Comparison of ENCODE assay signal across 1 cellular context in the genomic region with DNA sequence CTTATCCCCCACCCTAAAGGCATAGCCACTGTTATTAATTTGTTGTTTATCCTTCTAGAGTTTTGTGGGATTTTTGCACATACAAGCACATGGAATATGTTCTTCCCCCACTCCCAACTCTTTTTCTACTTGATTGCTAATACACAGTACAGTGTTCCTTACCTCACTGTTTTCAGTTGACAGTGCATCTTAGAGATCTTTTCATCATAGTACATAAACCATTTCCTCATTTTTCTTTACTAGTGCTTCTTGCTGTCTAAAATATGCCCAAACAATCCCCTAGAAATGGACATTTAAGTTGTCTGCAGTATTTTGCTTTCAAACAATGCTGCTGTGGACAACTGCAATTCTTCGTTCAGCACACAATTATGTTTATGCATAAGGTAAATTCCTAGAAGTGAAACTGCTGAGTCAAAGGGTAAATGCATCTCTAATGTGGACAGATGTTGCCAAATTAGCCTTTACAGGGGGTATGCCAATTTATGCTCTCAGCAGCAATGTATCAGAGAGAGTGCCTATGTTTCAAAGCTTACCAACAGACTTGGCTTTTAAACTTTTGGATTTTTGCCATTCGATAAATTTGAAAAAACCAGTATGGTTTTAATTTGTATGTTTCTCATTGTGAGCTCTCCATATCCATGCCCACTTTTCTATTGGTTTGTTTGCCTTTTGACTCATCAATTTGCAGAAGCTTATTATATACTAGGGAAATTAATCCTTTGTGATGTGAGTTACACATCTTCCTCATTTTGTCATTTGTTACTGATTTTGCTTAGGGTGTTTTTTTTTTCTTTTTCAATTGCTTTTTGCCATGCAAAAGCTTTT.
TF ChIP-seq lines count a peak whose summit lies in the region.

No MANE protein-coding gene starts in this region.

TF ChIP-seq in GM12878, 131 proteins besides CTCF, POLR2A, EP300 and RAD21 (continued from another document and continues in another):
- TF ChIP-seq, protein P1, sequence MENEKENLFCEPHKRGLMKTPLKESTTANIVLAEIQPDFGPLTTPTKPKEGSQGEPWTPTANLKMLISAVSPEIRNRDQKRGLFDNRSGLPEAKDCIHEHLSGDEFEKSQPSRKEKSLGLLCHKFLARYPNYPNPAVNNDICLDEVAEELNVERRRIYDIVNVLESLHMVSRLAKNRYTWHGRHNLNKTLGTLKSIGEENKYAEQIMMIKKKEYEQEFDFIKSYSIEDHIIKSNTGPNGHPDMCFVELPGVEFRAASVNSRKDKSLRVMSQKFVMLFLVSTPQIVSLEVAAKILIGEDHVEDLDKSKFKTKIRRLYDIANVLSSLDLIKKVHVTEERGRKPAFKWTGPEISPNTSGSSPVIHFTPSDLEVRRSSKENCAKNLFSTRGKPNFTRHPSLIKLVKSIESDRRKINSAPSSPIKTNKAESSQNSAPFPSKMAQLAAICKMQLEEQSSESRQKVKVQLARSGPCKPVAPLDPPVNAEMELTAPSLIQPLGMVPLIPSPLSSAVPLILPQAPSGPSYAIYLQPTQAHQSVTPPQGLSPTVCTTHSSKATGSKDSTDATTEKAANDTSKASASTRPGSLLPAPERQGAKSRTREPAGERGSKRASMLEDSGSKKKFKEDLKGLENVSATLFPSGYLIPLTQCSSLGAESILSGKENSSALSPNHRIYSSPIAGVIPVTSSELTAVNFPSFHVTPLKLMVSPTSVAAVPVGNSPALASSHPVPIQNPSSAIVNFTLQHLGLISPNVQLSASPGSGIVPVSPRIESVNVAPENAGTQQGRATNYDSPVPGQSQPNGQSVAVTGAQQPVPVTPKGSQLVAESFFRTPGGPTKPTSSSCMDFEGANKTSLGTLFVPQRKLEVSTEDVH (IDR thresholded peaks at IDR 0.05; ENCODE audit: low read depth, partially characterized antibody) = no peak
- TF ChIP-seq HDAC6 (IDR thresholded peaks at IDR 0.05; ENCODE audit: unreplicated experiment) (no peak), ZNF622 (IDR thresholded peaks at IDR 0.05) (no peak), RBBP5 (conservative IDR thresholded peaks at IDR 0.05) (no peak), IRF4 (IDR thresholded peaks at IDR 0.05; ENCODE audit: low read depth, low read length) (peak; percentile 79), NRF1 (conservative IDR thresholded peaks at IDR 0.05; ENCODE audit: low read depth, low read length) (no peak), IKZF2 (IDR thresholded peaks at IDR 0.05) (no peak), SMAD5 (IDR thresholded peaks at IDR 0.05; ENCODE audit: low read depth) (no peak), ASH2L (IDR thresholded peaks at IDR 0.05; ENCODE audit: borderline replicate concordance, low read depth) (no peak), GABPA (IDR thresholded peaks at IDR 0.05; ENCODE audit: low read depth) (no peak), SMAD1 (IDR thresholded peaks at IDR 0.05; ENCODE audit: low read depth, partially characterized antibody) (no peak), RELA (IDR thresholded peaks at IDR 0.05; ENCODE audit: borderline replicate concordance, partially characterized antibody) (no peak), CHD1 (IDR thresholded peaks at IDR 0.05; ENCODE audit: low read depth, low read length) (no peak), CREB1 (IDR thresholded peaks at IDR 0.05; ENCODE audit: low read depth) (no peak), RUNX3 (IDR thresholded peaks at IDR 0.05; ENCODE audit: low read length) (no peak), SREBF2 (IDR thresholded peaks at IDR 0.05; ENCODE audit: low read length) (no peak), NR2C1 (IDR thresholded peaks at IDR 0.05) (no peak), HDGF (IDR thresholded peaks at IDR 0.05) (no peak), FOXM1 (IDR thresholded peaks at IDR 0.05; ENCODE audit: low read depth, low read length) (no peak), CREM (IDR thresholded peaks at IDR 0.05; ENCODE audit: low read depth) (no peak), ATF7 (IDR thresholded peaks at IDR 0.05; ENCODE audit: low read depth) (no peak), POU2F2 (IDR thresholded peaks at IDR 0.05; ENCODE audit: borderline replicate concordance, low read depth, low read length) (peak; percentile 91; the same call in 2 of the 3 replicates), RB1 (IDR thresholded peaks at IDR 0.05; ENCODE audit: borderline replicate concordance) (no peak), CEBPB (IDR thresholded peaks at IDR 0.05; ENCODE audit: borderline replicate concordance in 1 of 2, low read depth in 2 of 2, low read length in 2 of 2) (no peak), EED (IDR thresholded peaks at IDR 0.05; ENCODE audit: low read depth) (no peak), SREBF1 (IDR thresholded peaks at IDR 0.05; ENCODE audit: low read length) (no peak), BACH1 (IDR thresholded peaks at IDR 0.05; ENCODE audit: borderline replicate concordance) (peak; percentile 43; the same call in 1 of the 2 replicates), NFIC (IDR thresholded peaks at IDR 0.05; ENCODE audit: low read depth, low read length) (0 out of 2 replicates have a peak, but pooled peaks have one; percentile 31), LARP7 (IDR thresholded peaks at IDR 0.05) (no peak), MEF2B (IDR thresholded peaks at IDR 0.05; ENCODE audit: partially characterized antibody, poor library complexity, severe bottlenecking) (peak; percentile 29), TCF7 (IDR thresholded peaks at IDR 0.05; ENCODE audit: borderline replicate concordance) (no peak), MEF2A (IDR thresholded peaks at IDR 0.05; ENCODE audit: insufficient read depth, low read depth, low read length) (no peak), NR2C2 (IDR thresholded peaks at IDR 0.05; ENCODE audit: borderline replicate concordance, control insufficient read depth, insufficient read length, low read depth) (no peak), SPI1 (IDR thresholded peaks at IDR 0.05; ENCODE audit: borderline replicate concordance, insufficient read depth, low read depth, low read length) (peak; percentile 18; the same call in 1 of the 2 replicates), FOXK2 (IDR thresholded peaks at IDR 0.05) (no peak), JUNB (IDR thresholded peaks at IDR 0.05) (peak; percentile 73)
- TF ChIP-seq, protein P2, sequence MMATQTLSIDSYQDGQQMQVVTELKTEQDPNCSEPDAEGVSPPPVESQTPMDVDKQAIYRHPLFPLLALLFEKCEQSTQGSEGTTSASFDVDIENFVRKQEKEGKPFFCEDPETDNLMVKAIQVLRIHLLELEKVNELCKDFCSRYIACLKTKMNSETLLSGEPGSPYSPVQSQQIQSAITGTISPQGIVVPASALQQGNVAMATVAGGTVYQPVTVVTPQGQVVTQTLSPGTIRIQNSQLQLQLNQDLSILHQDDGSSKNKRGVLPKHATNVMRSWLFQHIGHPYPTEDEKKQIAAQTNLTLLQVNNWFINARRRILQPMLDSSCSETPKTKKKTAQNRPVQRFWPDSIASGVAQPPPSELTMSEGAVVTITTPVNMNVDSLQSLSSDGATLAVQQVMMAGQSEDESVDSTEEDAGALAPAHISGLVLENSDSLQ (IDR thresholded peaks at IDR 0.05) = no peak
- TF ChIP-seq, protein P3, sequence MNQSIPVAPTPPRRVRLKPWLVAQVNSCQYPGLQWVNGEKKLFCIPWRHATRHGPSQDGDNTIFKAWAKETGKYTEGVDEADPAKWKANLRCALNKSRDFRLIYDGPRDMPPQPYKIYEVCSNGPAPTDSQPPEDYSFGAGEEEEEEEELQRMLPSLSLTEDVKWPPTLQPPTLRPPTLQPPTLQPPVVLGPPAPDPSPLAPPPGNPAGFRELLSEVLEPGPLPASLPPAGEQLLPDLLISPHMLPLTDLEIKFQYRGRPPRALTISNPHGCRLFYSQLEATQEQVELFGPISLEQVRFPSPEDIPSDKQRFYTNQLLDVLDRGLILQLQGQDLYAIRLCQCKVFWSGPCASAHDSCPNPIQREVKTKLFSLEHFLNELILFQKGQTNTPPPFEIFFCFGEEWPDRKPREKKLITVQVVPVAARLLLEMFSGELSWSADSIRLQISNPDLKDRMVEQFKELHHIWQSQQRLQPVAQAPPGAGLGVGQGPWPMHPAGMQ (IDR thresholded peaks at IDR 0.05; ENCODE audit: borderline replicate concordance) = no peak
- TF ChIP-seq, protein P4, sequence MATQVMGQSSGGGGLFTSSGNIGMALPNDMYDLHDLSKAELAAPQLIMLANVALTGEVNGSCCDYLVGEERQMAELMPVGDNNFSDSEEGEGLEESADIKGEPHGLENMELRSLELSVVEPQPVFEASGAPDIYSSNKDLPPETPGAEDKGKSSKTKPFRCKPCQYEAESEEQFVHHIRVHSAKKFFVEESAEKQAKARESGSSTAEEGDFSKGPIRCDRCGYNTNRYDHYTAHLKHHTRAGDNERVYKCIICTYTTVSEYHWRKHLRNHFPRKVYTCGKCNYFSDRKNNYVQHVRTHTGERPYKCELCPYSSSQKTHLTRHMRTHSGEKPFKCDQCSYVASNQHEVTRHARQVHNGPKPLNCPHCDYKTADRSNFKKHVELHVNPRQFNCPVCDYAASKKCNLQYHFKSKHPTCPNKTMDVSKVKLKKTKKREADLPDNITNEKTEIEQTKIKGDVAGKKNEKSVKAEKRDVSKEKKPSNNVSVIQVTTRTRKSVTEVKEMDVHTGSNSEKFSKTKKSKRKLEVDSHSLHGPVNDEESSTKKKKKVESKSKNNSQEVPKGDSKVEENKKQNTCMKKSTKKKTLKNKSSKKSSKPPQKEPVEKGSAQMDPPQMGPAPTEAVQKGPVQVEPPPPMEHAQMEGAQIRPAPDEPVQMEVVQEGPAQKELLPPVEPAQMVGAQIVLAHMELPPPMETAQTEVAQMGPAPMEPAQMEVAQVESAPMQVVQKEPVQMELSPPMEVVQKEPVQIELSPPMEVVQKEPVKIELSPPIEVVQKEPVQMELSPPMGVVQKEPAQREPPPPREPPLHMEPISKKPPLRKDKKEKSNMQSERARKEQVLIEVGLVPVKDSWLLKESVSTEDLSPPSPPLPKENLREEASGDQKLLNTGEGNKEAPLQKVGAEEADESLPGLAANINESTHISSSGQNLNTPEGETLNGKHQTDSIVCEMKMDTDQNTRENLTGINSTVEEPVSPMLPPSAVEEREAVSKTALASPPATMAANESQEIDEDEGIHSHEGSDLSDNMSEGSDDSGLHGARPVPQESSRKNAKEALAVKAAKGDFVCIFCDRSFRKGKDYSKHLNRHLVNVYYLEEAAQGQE (IDR thresholded peaks at IDR 0.05; ENCODE audit: low read depth, low read length) = no peak
- TF ChIP-seq, protein P5, sequence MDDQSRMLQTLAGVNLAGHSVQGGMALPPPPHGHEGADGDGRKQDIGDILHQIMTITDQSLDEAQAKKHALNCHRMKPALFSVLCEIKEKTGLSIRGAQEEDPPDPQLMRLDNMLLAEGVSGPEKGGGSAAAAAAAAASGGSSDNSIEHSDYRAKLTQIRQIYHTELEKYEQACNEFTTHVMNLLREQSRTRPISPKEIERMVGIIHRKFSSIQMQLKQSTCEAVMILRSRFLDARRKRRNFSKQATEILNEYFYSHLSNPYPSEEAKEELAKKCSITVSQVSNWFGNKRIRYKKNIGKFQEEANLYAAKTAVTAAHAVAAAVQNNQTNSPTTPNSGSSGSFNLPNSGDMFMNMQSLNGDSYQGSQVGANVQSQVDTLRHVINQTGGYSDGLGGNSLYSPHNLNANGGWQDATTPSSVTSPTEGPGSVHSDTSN (IDR thresholded peaks at IDR 0.05; ENCODE audit: insufficient replicate concordance, low read depth, low read length) = no peak
- TF ChIP-seq, protein P6, sequence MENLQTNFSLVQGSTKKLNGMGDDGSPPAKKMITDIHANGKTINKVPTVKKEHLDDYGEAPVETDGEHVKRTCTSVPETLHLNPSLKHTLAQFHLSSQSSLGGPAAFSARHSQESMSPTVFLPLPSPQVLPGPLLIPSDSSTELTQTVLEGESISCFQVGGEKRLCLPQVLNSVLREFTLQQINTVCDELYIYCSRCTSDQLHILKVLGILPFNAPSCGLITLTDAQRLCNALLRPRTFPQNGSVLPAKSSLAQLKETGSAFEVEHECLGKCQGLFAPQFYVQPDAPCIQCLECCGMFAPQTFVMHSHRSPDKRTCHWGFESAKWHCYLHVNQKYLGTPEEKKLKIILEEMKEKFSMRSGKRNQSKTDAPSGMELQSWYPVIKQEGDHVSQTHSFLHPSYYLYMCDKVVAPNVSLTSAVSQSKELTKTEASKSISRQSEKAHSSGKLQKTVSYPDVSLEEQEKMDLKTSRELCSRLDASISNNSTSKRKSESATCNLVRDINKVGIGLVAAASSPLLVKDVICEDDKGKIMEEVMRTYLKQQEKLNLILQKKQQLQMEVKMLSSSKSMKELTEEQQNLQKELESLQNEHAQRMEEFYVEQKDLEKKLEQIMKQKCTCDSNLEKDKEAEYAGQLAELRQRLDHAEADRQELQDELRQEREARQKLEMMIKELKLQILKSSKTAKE (IDR thresholded peaks at IDR 0.05; ENCODE audit: low read depth, poor library complexity, severe bottlenecking) = no peak
- TF ChIP-seq, protein P7, sequence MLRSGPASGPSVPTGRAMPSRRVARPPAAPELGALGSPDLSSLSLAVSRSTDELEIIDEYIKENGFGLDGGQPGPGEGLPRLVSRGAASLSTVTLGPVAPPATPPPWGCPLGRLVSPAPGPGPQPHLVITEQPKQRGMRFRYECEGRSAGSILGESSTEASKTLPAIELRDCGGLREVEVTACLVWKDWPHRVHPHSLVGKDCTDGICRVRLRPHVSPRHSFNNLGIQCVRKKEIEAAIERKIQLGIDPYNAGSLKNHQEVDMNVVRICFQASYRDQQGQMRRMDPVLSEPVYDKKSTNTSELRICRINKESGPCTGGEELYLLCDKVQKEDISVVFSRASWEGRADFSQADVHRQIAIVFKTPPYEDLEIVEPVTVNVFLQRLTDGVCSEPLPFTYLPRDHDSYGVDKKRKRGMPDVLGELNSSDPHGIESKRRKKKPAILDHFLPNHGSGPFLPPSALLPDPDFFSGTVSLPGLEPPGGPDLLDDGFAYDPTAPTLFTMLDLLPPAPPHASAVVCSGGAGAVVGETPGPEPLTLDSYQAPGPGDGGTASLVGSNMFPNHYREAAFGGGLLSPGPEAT (IDR thresholded peaks at IDR 0.05; ENCODE audit: low read depth) = no peak
- TF ChIP-seq, protein P8, sequence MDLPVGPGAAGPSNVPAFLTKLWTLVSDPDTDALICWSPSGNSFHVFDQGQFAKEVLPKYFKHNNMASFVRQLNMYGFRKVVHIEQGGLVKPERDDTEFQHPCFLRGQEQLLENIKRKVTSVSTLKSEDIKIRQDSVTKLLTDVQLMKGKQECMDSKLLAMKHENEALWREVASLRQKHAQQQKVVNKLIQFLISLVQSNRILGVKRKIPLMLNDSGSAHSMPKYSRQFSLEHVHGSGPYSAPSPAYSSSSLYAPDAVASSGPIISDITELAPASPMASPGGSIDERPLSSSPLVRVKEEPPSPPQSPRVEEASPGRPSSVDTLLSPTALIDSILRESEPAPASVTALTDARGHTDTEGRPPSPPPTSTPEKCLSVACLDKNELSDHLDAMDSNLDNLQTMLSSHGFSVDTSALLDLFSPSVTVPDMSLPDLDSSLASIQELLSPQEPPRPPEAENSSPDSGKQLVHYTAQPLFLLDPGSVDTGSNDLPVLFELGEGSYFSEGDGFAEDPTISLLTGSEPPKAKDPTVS (IDR thresholded peaks at IDR 0.05; ENCODE audit: low read depth, low read length) = no peak
